20 cellular contexts compared by ENCODE assay signal in genomic region chr18:24570716-24571115, GRCh38.
"Had no signal": no experiment of that assay in that cellular context is flagged by ENCODE, and none has a peak within 500 bp of the region (broad histone marks: within the 10 kb centered on the region; RNA-seq: fewer than 3 reads in every experiment).

No MANE protein-coding gene starts in this region.

- H3K27ac ChIP-seq: HL-60, KMS-11, SJCRH30 had no signal

- H3K27me3 ChIP-seq: SJCRH30 had no signal

- H3K9me3 ChIP-seq: SJCRH30 had no signal

- H3K4me1 ChIP-seq: SJCRH30 had no signal

- H3K4me2 ChIP-seq: KMS-11 had no signal

- H3K9ac ChIP-seq: KMS-11 had no signal

- H3K4me3 ChIP-seq: K562, SJCRH30 had no signal

- H3K36me3 ChIP-seq: SJCRH30 had no signal

- ATAC-seq: K562, SK-N-SH treated with all-trans-retinoic acid at 6 μM for 48 hours had no signal

- DNase-seq: Kasumi-1, MM.1S, NCI-H1092 treated with DMSO at 0.1 percent for 48 hours, NCI-H1417, NCI-H1436 treated with DMSO at 0.1 percent for 48 hours, NCI-H1694, NCI-H187 treated with DMSO at 0.1 percent for 48 hours, NCI-H2081, NCI-H2107, NCI-H2227 treated with DMSO at 0.1 percent for 48 hours, NCI-H524 treated with DMSO at 0.1 percent for 48 hours, NCI-H69, NCI-H774, RPMI8226, SHP77 treated with DMSO at 0.1 percent for 48 hours, SJCRH30 had no signal
